ENCODE assay signal across 8 cellular contexts in genomic region chr5:55994998-55995914, GRCh38. TPM values are rescaled to one million over a fixed set of nuclear protein-coding genes. Genes with fewer than 3 reads are reported as not detected.
DNase-seq lines count a peak whose midpoint lies in the region; ATAC-seq and TF ChIP-seq lines count a peak whose summit lies in the region.

No MANE protein-coding gene starts in this region.

- no peaks in the 10 kb centered on the region for H3K36me3 ChIP-seq in BE2C

- peak; percentile 99 for DNase-seq in BE2C
- peak; percentile 87 for DNase-seq in GM19240 (ENCODE audit: insufficient read length, low spot score)
- DNase-seq in NCI-H510A treated with DMSO at 0.1 percent for 48 hours (lab: John Stamatoyannopoulos, UW), result peak; percentile 90
- DNase-seq in activated CD4-positive, alpha-beta T cell treated with anti-CD3 and anti-CD28 coated beads for 4 hours, result peak; percentile 96 to 99
- peak; percentile 95 to 98 for DNase-seq in stimulated activated CD4-positive, alpha-beta T cell treated with anti-CD3 and anti-CD28 coated beads, Interleukin-1b, Interleukin-23, amount 100 ng/mL, for 4 hours (ENCODE audit: low read depth in 2 of 2)

- H3K9me3 ChIP-seq in BE2C, result no peaks in the 10 kb centered on the region

- no peaks in the 10 kb centered on the region for H3K4me1 ChIP-seq in BE2C

- H3K27ac ChIP-seq in cingulate gyrus (ENCODE audit: low read depth, low read length) (peak overlapping the region; percentile 93), layer of hippocampus (ENCODE audit: low read depth, low read length) (peak overlapping the region; percentile 97)

- TF ChIP-seq CTCF in BE2C (IDR thresholded peaks at IDR 0.05; ENCODE audit: low read depth, low read length), result 0 out of 2 replicates have a peak, but pooled peaks have one; percentile 9

- peak; percentile 84 for ATAC-seq in HG03457 (IDR thresholded peaks at IDR 0.05; ENCODE audit: unreplicated experiment)

- no peaks in the 10 kb centered on the region for H3K27me3 ChIP-seq in BE2C
- no peaks in the 10 kb centered on the region for H3K27me3 ChIP-seq in layer of hippocampus (ENCODE audit: control insufficient read depth, insufficient read depth, low read length)

- peak overlapping the region; percentile 92 for H3K4me3 ChIP-seq in BE2C (ENCODE audit: low read depth, low read length)

RNA-seq across cellular contexts. Expression of gene IL6ST, which starts 0.5 kb away (rescaled TPM):
- 24.4 TPM for polyA plus RNA-seq in BE2C (2012; ENCODE audit: insufficient read depth, insufficient read length, low read depth)

Comparison
In these comparisons a context has a peak if more than half of its experiments do, and no peak if none do; other contexts are left out.
1. Peak in every context shown above with its lines: DNase-seq, ATAC-seq, H3K4me3 ChIP-seq and H3K27ac ChIP-seq.